In genomic region chr19:20186163-20186562, GRCh38 we compare ENCODE assay signal across 27 cellular contexts.
"Had no signal": no experiment of that assay in that cellular context is flagged by ENCODE, and none has a peak within 500 bp of the region (broad histone marks: within the 10 kb centered on the region; RNA-seq: fewer than 3 reads in every experiment).

No MANE protein-coding gene starts in this region.

- H3K27ac ChIP-seq: brain microvascular endothelial cell, lower lobe of right lung, parathyroid adenoma, psoas muscle, spleen, suprapubic skin, tibial artery had no signal

- H3K4me3 ChIP-seq: left lung, lower lobe of right lung, psoas muscle, spleen, suprapubic skin, tibial artery had no signal

- H2AFZ ChIP-seq: parathyroid adenoma had no signal

- DNase-seq: activated CD4-positive, alpha-beta memory T cell treated with anti-CD3 and anti-CD28 coated beads, Interleukin-2, amount 10 ng/mL, durations not matched to agents 7 days and 5 days; activated CD4-positive, alpha-beta T cell treated with anti-CD3 and anti-CD28 coated beads, Interleukin-2, amount 10 ng/mL, durations not matched to agents 24 days and 14 days; activated CD4-positive, CD25-positive, alpha-beta regulatory T cell treated with anti-CD3 and anti-CD28 coated beads, Interleukin-2, amount 50 U/mL, for 72 hours; activated CD8-positive, alpha-beta memory T cell treated with anti-CD3 and anti-CD28 coated beads, Interleukin-2, amount 50 U/mL, for 48 hours; activated gamma-delta T cell; activated naive CD4-positive, alpha-beta T cell treated with anti-CD3 and anti-CD28 coated beads, Interleukin-2, amount 50 U/mL, for 16 hours; activated T-cell treated with anti-CD3 and anti-CD28 coated beads, Interleukin-2, amount 50 U/mL, for 24 hours; amniotic stem cell; brain microvascular endothelial cell; cortex of kidney; effector memory CD8-positive, alpha-beta T cell; erythroblast; foreskin melanocyte; left lung; lower lobe of right lung; mesenchymal stem cell; naive thymus-derived CD8-positive, alpha-beta T cell; nucleus accumbens; psoas muscle; spleen; stimulated activated naive CD4-positive, alpha-beta T cell; T-helper 9 cell; tibial artery had no signal

- H3K79me2 ChIP-seq: parathyroid adenoma had no signal

- H3K27me3 ChIP-seq: brain microvascular endothelial cell, left lung, spleen, suprapubic skin, tibial artery had no signal

- FAIRE-seq: astrocyte, islet of Langerhans had no signal

- ATAC-seq: effector memory CD8-positive, alpha-beta T cell; left lung; lower lobe of right lung; naive thymus-derived CD8-positive, alpha-beta T cell; psoas muscle had no signal

- H3K9ac ChIP-seq: parathyroid adenoma had no signal

- H3K9me3 ChIP-seq: lower lobe of right lung, psoas muscle, tibial artery had no signal

- H3K4me1 ChIP-seq: left lung, lower lobe of right lung, psoas muscle, spleen, suprapubic skin, tibial artery had no signal
